23 cellular contexts compared by ENCODE assay signal in the genomic region with DNA sequence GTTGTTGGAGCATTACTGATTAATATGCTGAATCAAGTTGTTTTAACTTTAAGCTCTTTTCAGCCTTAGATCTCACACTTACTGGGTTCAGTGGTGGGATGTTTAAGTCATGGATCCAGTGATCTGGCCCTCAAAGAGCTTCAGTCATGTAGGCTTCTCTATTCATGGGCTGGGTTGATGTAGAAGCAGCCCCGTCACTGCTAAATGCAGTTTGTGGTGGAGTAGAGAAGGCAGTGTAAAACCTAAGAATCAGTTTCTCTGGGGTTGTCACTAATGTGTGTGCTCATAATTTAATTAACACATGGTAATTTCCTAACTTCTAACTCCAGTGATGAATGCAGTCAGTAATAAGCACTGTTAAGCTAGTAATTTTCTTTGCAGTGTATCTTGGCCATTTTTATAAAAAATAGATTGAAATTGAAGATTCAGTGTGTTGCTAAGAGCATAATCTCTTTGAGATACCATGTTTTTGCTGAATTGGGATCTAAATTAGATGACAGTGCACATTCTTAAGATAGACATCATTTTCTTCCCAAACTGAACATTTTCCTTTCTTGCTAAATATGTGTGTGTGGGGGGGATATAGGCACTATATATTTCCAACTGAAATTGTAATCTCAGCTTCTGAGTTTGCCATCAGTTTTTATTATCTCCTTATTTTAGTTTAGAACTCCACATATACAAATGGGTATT.
"Had no signal": no experiment of that assay in that cellular context is flagged by ENCODE, and none has a peak within 500 bp of the region (broad histone marks: within the 10 kb centered on the region; RNA-seq: fewer than 3 reads in every experiment).

No MANE protein-coding gene starts in this region.

- H3K27me3 Mint-ChIP-seq: activated B cell treated with CpG ODN at 0.5 μM for 24 hours; activated CD4-positive, alpha-beta T cell treated with anti-CD3 and anti-CD28 coated beads, Interleukin-2, amount 10 ng/mL, durations not matched to agents 24 days and 14 days; activated naive CD8-positive, alpha-beta T cell treated with anti-CD3 and anti-CD28 coated beads, Interleukin-2, amount 50 U/mL, for 24 hours had no signal

- DNase-seq: activated B cell treated with CpG ODN at 0.5 μM for 24 hours; activated CD4-positive, alpha-beta T cell treated with anti-CD3 and anti-CD28 coated beads, Interleukin-2, amount 10 ng/mL, durations not matched to agents 24 days and 14 days; activated CD8-positive, alpha-beta memory T cell treated with anti-CD3 and anti-CD28 coated beads, Interleukin-2, amount 50 U/mL, for 48 hours; activated naive CD4-positive, alpha-beta T cell treated with Interleukin-2 at 50 U/mL for 16 hours; activated naive CD8-positive, alpha-beta T cell treated with anti-CD3 and anti-CD28 coated beads, Interleukin-2, amount 50 U/mL, for 24 hours; foreskin fibroblast; hypothalamus; left ventricle myocardium inferior; mesenchymal stem cell; natural killer cell; posterior cingulate gyrus; retina; stimulated activated CD4-positive, alpha-beta T cell treated with anti-CD3 and anti-CD28 coated beads, Interleukin-15, amount 100 ng/mL, for 24 hours; stimulated activated CD4-positive, alpha-beta T cell treated with anti-CD3 and anti-CD28 coated beads, Interleukin-4, amount 100 ng/mL, for 1 hour; stimulated activated naive CD4-positive, alpha-beta T cell treated with Interleukin-2 at 50 U/mL for 16 hours; substantia nigra had no signal

- H3K27ac Mint-ChIP-seq: activated B cell treated with CpG ODN at 0.5 μM for 24 hours; activated CD4-positive, alpha-beta T cell treated with anti-CD3 and anti-CD28 coated beads, Interleukin-2, amount 10 ng/mL, durations not matched to agents 24 days and 14 days; activated naive CD8-positive, alpha-beta T cell treated with anti-CD3 and anti-CD28 coated beads, Interleukin-2, amount 50 U/mL, for 24 hours; activated T-helper 1 cell treated with anti-CD3 and anti-CD28 coated beads, Interleukin-12 subunit alpha, Interleukin-12 subunit beta, Interleukin-2, Interleukin-4 antibody, amounts not matched to agents 30 ng/mL and 10 ng/mL and 1 ng/mL, durations not matched to agents 14 hours and 24 hours and 36 hours; T-helper 2 cell treated with Interferon-gamma antibody and Interleukin-4, amounts not matched to agents 5 μg/mL and 100 μg/mL, for 36 hours had no signal

- H3K4me3 ChIP-seq: cardiac muscle cell, left ventricle myocardium inferior, tibial nerve, vagina had no signal

- H3K4me3 Mint-ChIP-seq: activated B cell treated with CpG ODN at 0.5 μM for 24 hours; activated CD4-positive, alpha-beta T cell treated with anti-CD3 and anti-CD28 coated beads, Interleukin-2, amount 10 ng/mL, durations not matched to agents 24 days and 14 days; activated naive CD8-positive, alpha-beta T cell treated with anti-CD3 and anti-CD28 coated beads, Interleukin-2, amount 50 U/mL, for 24 hours; activated T-helper 1 cell treated with anti-CD3 and anti-CD28 coated beads, Interleukin-12 subunit alpha, Interleukin-12 subunit beta, Interleukin-2, Interleukin-4 antibody, amounts not matched to agents 30 ng/mL and 10 ng/mL and 1 ng/mL, durations not matched to agents 14 hours and 24 hours and 36 hours; natural killer cell; T-helper 2 cell treated with Interferon-gamma antibody and Interleukin-4, amounts not matched to agents 5 μg/mL and 100 μg/mL, for 36 hours had no signal

- H3K27ac ChIP-seq: cardiac muscle cell, left ventricle myocardium inferior, neutrophil, tibial nerve, vagina had no signal

- H3K27me3 ChIP-seq: cardiac muscle cell, neutrophil, tibial nerve, vagina had no signal

- ATAC-seq: activated naive CD8-positive, alpha-beta T cell treated with anti-CD3 and anti-CD28 coated beads, Interleukin-2, amount 50 U/mL, for 24 hours; esophagus mucosa; natural killer cell had no signal

- H3K9me3 ChIP-seq: left ventricle myocardium inferior, neutrophil, tibial nerve, vagina had no signal

- H3K36me3 ChIP-seq: cardiac muscle cell, neutrophil, vagina had no signal

- H3K9me3 Mint-ChIP-seq: activated B cell treated with CpG ODN at 0.5 μM for 24 hours; activated CD4-positive, alpha-beta T cell treated with anti-CD3 and anti-CD28 coated beads, Interleukin-2, amount 10 ng/mL, durations not matched to agents 24 days and 14 days; activated naive CD8-positive, alpha-beta T cell treated with anti-CD3 and anti-CD28 coated beads, Interleukin-2, amount 50 U/mL, for 24 hours; activated T-helper 1 cell treated with anti-CD3 and anti-CD28 coated beads, Interleukin-12 subunit alpha, Interleukin-12 subunit beta, Interleukin-2, Interleukin-4 antibody, amounts not matched to agents 30 ng/mL and 10 ng/mL and 1 ng/mL, durations not matched to agents 14 hours and 24 hours and 36 hours; natural killer cell; T-helper 2 cell treated with Interferon-gamma antibody and Interleukin-4, amounts not matched to agents 5 μg/mL and 100 μg/mL, for 36 hours had no signal
